9 cellular contexts compared by ENCODE assay signal in genomic region chr4:150302553-150302952, GRCh38.
DNase-seq lines count a peak whose midpoint lies in the region; ATAC-seq, FAIRE-seq and TF ChIP-seq lines count a peak whose summit lies in the region.
"Had no signal": no experiment of that assay in that cellular context is flagged by ENCODE, and none has a peak within 500 bp of the region (broad histone marks: within the 10 kb centered on the region; RNA-seq: fewer than 3 reads in every experiment).

No MANE protein-coding gene starts in this region.

- no peak overlapping the region for H3K27ac ChIP-seq in small intestine (ENCODE audit: low read depth in 1 of 2, low read length in 1 of 2)

- peak overlapping the region; percentile 19 for H3K27ac Mint-ChIP-seq in chondrocyte (ENCODE audit: unreplicated experiment)

- no peak overlapping the region for H3K4me3 Mint-ChIP-seq in chondrocyte (ENCODE audit: unreplicated experiment)

- H3K36me3 Mint-ChIP-seq in chondrocyte (ENCODE audit: low read depth), result no peaks in the 10 kb centered on the region

- DNase-seq in GM03348 (ENCODE audit: low spot score) (peak; percentile 70), RPMI7951 (ENCODE audit: low read depth) (peak; percentile 90), chondrocyte (ENCODE audit: low spot score) (no peak), small intestine (no peak), NCI-H2107 (lab: John Stamatoyannopoulos, UW) (no peak), occipital lobe (lab: John Stamatoyannopoulos, UW) (no peak)
- DNase-seq: NCI-H1092 treated with DMSO at 0.1 percent for 48 hours had no signal

- TF ChIP-seq CTCF in chondrocyte (IDR thresholded peaks at IDR 0.05), result no peak

- no peaks in the 10 kb centered on the region for H3K9me3 ChIP-seq in small intestine (ENCODE audit: control insufficient read depth, low read depth)

- WGBS in small intestine, 3 donors, result 61 to 80% (median 78%) methylated on average over 4 of the region's 4 CpGs

- peaks cover 32% of the 10 kb centered on the region for H3K4me1 Mint-ChIP-seq in chondrocyte (ENCODE audit: low read depth)

- H3K4me1 ChIP-seq in small intestine (ENCODE audit: control insufficient read depth in 2 of 2, insufficient read depth in 1 of 2, low read depth in 1 of 2, low read length in 1 of 2), result no peaks in the 10 kb centered on the region

- H3K27me3 Mint-ChIP-seq in chondrocyte (ENCODE audit: low read depth), result no peaks in the 10 kb centered on the region

- H3K36me3 ChIP-seq in small intestine (ENCODE audit: control insufficient read depth in 2 of 2, insufficient read depth in 2 of 2, low read length in 2 of 2), result no peaks in the 10 kb centered on the region

- no peak for ATAC-seq in HG03139 (IDR thresholded peaks at IDR 0.05; ENCODE audit: unreplicated experiment)
- ATAC-seq in HG02678 (IDR thresholded peaks at IDR 0.05; ENCODE audit: unreplicated experiment), result no peak

- no peak overlapping the region for H3K4me3 ChIP-seq in small intestine (ENCODE audit: low read depth in 1 of 2, low read length in 2 of 2)

- peak; percentile 5 for FAIRE-seq in small intestine (lab: Jason Lieb, UNC)

- H3K27me3 ChIP-seq in small intestine (ENCODE audit: control insufficient read depth in 2 of 2, insufficient read depth in 2 of 2, low read length in 2 of 2), result no peaks in the 10 kb centered on the region

- no peaks in the 10 kb centered on the region for H3K9me3 Mint-ChIP-seq in chondrocyte (ENCODE audit: low read depth)

Comparison
In these comparisons a context has a peak if more than half of its experiments do, and no peak if none do; other contexts are left out.
1. DNase-seq: peak in GM03348 (single experiment) and RPMI7951 (single experiment); none in chondrocyte (single experiment), small intestine (single experiment), NCI-H2107 (single experiment) and occipital lobe (single experiment).